Comparison of ENCODE assay signal across 1 cellular context in the genomic region with DNA sequence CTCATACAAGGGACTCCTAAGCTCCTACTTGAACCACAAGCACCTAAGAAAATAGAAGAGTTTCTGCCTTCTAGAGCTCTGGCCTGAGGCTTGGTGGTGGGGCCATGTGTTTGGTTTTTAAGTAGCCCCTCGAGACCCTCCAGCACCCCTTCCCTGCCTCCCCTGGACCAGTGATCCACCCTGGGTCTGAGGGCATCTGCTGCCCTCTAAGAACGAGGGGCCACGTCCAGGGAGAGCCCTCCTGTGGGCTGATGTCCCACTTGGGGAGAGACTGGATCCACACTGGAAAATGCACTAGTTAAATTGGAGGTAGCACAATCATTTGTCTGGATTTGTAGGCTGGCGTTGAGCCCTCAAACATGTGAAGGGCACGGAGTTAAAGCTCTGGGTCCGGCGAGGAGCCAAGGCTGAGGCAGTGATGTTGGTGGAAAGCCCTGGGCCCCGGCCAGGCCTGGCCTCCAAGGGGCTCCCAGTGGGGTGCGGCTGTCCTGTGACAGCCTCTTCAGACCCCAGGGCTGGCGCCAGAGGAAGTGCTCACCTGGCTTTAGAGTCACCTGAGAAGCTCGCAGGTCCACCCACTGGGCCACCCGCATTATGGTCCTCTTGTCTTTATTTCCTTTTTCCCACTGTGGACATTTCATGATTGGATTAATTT.
TF ChIP-seq lines count a peak whose summit lies in the region.

No MANE protein-coding gene starts in this region.

TF ChIP-seq in HepG2, 621 proteins besides CTCF, POLR2A, EP300 and RAD21:
- no peak for TF ChIP-seq KLF12 (CRISPR knock-in tag; IDR thresholded peaks at IDR 0.05; ENCODE audit: borderline replicate concordance)
- no peak for TF ChIP-seq HNF4A (CRISPR knock-in tag; IDR thresholded peaks at IDR 0.05)
- no peak for TF ChIP-seq HNRNPUL1 (IDR thresholded peaks at IDR 0.05; ENCODE audit: low read depth, low read length)
- no peak for TF ChIP-seq ATF1 (CRISPR knock-in tag; IDR thresholded peaks at IDR 0.05)
- TF ChIP-seq TMF1 (CRISPR knock-in tag; IDR thresholded peaks at IDR 0.05; ENCODE audit: low read depth), result no peak
TF ChIP-seq in HepG2: peak in this region for 0.
